In genomic region chr6:162053084-162053483, GRCh38 we compare ENCODE assay signal across 21 cellular contexts.
"Had no signal": no experiment of that assay in that cellular context is flagged by ENCODE, and none has a peak within 500 bp of the region (broad histone marks: within the 10 kb centered on the region; RNA-seq: fewer than 3 reads in every experiment).

No MANE protein-coding gene starts in this region.

- H3K4me3 ChIP-seq: colonic mucosa, gastrocnemius medialis, mucosa of descending colon, sigmoid colon, stomach, thyroid gland had no signal

- H3K27ac ChIP-seq: colonic mucosa, epithelial cell of prostate, gastrocnemius medialis, neutrophil, parathyroid adenoma, sigmoid colon, stomach, thyroid gland had no signal

- H3K4me1 ChIP-seq: colonic mucosa, gastrocnemius medialis, parathyroid adenoma, sigmoid colon, stomach, thyroid gland had no signal

- ATAC-seq: esophagus mucosa; gastrocnemius medialis; mucosa of descending colon; natural killer cell treated with Interleukin-12 subunit alpha and Interleukin-12 subunit beta and Interleukin-15 and Interleukin-18, amount 100 ng/mL, for 72 hours; stimulated activated effector memory CD8-positive, alpha-beta T cell treated with anti-CD3 and anti-CD28 coated beads, Interleukin-12 subunit alpha, Interleukin-12 subunit beta, amount 100 ng/mL, for 72 hours had no signal

- H3K36me3 ChIP-seq: colonic mucosa, gastrocnemius medialis, neutrophil, sigmoid colon, stomach, thyroid gland had no signal

- DNase-seq: colonic mucosa; effector CD8-positive, alpha-beta T cell; endodermal cell; foreskin fibroblast; gastrocnemius medialis; head of caudate nucleus; mesenchymal stem cell; mucosa of descending colon; naive B cell; sigmoid colon; stimulated activated CD4-positive, alpha-beta T cell treated with anti-CD3 and anti-CD28 coated beads, Interleukin-2, amount 100 ng/mL, for 24 hours; stimulated activated CD4-positive, alpha-beta T cell treated with anti-CD3 and anti-CD28 coated beads, Interleukin-4, amount 100 ng/mL, for 24 hours; stimulated activated naive CD4-positive, alpha-beta T cell treated with Interleukin-2 at 50 U/mL for 16 hours; stomach; thyroid gland had no signal

- H3K27me3 ChIP-seq: colonic mucosa, gastrocnemius medialis, neutrophil, sigmoid colon, stomach, thyroid gland had no signal

- H3K9me3 ChIP-seq: colonic mucosa, gastrocnemius medialis, mucosa of descending colon, neutrophil, sigmoid colon, stomach, thyroid gland had no signal
